Comparison of ENCODE assay signal across 8 cellular contexts in genomic region chr17:75515523-75516254, GRCh38. TPM values are rescaled to one million over a fixed set of nuclear protein-coding genes. Genes with fewer than 3 reads are reported as not detected.
DNase-seq lines count a peak whose midpoint lies in the region; ATAC-seq and TF ChIP-seq lines count a peak whose summit lies in the region.

A gene with protein sequence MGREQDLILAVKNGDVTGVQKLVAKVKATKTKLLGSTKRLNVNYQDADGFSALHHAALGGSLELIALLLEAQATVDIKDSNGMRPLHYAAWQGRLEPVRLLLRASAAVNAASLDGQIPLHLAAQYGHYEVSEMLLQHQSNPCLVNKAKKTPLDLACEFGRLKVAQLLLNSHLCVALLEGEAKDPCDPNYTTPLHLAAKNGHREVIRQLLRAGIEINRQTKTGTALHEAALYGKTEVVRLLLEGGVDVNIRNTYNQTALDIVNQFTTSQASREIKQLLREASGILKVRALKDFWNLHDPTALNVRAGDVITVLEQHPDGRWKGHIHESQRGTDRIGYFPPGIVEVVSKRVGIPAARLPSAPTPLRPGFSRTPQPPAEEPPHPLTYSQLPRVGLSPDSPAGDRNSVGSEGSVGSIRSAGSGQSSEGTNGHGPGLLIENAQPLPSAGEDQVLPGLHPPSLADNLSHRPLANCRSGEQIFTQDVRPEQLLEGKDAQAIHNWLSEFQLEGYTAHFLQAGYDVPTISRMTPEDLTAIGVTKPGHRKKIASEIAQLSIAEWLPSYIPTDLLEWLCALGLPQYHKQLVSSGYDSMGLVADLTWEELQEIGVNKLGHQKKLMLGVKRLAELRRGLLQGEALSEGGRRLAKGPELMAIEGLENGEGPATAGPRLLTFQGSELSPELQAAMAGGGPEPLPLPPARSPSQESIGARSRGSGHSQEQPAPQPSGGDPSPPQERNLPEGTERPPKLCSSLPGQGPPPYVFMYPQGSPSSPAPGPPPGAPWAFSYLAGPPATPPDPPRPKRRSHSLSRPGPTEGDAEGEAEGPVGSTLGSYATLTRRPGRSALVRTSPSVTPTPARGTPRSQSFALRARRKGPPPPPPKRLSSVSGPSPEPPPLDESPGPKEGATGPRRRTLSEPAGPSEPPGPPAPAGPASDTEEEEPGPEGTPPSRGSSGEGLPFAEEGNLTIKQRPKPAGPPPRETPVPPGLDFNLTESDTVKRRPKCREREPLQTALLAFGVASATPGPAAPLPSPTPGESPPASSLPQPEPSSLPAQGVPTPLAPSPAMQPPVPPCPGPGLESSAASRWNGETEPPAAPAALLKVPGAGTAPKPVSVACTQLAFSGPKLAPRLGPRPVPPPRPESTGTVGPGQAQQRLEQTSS (N-terminal part only) (minus strand): TSS chr17:75515537. CDS start chr17:75513804, 1,733 bp downstream.

- peak; percentile 49 to 71 (median 62) for DNase-seq in CD4-positive, alpha-beta T cell
- DNase-seq in GM20000 (ENCODE audit: low spot score): peak; percentile 97
- peak in 68 of 76 experiments; percentile 0 to 87 (median 62) for DNase-seq in HUDEP-2 (lab: John Stamatoyannopoulos, UW; ENCODE audit: unreplicated experiment in 76 of 76)
- DNase-seq in NOMO-1 treated with DMSO at 0.1 percent for 48 hours (lab: John Stamatoyannopoulos, UW; ENCODE audit: unreplicated experiment): peak; percentile 61
- DNase-seq in activated CD8-positive, alpha-beta memory T cell treated with anti-CD3 and anti-CD28 coated beads, Interleukin-2, amount 50 U/mL, for 48 hours: peak; percentile 94
- peak; percentile 98 for DNase-seq in endothelial cell (ENCODE audit: low spot score)
- DNase-seq in mesothelial cell of epicardium (ENCODE audit: low spot score in 2 of 2, unreplicated experiment in 2 of 2): peak; percentile 93 to 98
- DNase-seq in stimulated activated CD8-positive, alpha-beta memory T cell treated with anti-CD3 and anti-CD28 coated beads, Interleukin-15, amount 100 ng/mL, for 1 hour (ENCODE audit: low read depth): peak; percentile 49

- H3K27ac ChIP-seq in CD4-positive, alpha-beta T cell (ENCODE audit: low read depth, low read length): no peak within 1 kb of the TSS

- peaks cover 27% of the 10 kb centered on the region for H3K4me1 Mint-ChIP-seq in CD4-positive, alpha-beta T cell (ENCODE audit: low read depth)
- H3K4me1 Mint-ChIP-seq in endothelial cell (ENCODE audit: unreplicated experiment) (peaks cover 25% of the 10 kb centered on the region), mesothelial cell of epicardium (peaks cover 37% of the 10 kb centered on the region)

- ATAC-seq in CD4-positive, alpha-beta T cell (ENCODE audit: poor library complexity): peak; percentile 52

- TF ChIP-seq CTCF in CD4-positive, alpha-beta T cell (IDR thresholded peaks at IDR 0.05): peak; percentile 88
- TF ChIP-seq CTCF in GM20000 (IDR thresholded peaks at IDR 0.05; ENCODE audit: extremely low read depth, missing control alignments): peak; percentile 94
- peak; percentile 97 for TF ChIP-seq CTCF in endothelial cell (IDR thresholded peaks at IDR 0.05; ENCODE audit: unreplicated experiment)
- TF ChIP-seq CTCF in mesothelial cell of epicardium (IDR thresholded peaks at IDR 0.05; ENCODE audit: unreplicated experiment): peak; percentile 97

- H3K27ac Mint-ChIP-seq in CD4-positive, alpha-beta T cell: peak within 1 kb of the TSS; percentile 47
- no peak within 1 kb of the TSS for H3K27ac Mint-ChIP-seq in endothelial cell (ENCODE audit: unreplicated experiment)
- H3K27ac Mint-ChIP-seq in mesothelial cell of epicardium: peak within 1 kb of the TSS; percentile 89

- intact Hi-C loops in CD4-positive, alpha-beta T cell (cut with DNase I, micrococcal nuclease): loop anchor here (1.0 to 2.0 kb wide), 8 partner anchors 10 to 227 kb away; partner anchors contain the start of genes GRB2 (in 1 of the 2), LLGL2 (in 1 of the 2), SLC25A19 (in 1 of the 2) and TMEM94 (in 1 of the 2)

- peaks cover 24% of the 10 kb centered on the region for H3K36me3 Mint-ChIP-seq in CD4-positive, alpha-beta T cell (ENCODE audit: low read depth)
- H3K36me3 Mint-ChIP-seq in endothelial cell (ENCODE audit: low read depth, unreplicated experiment) (peaks cover 11% of the 10 kb centered on the region), mesothelial cell of epicardium (peaks cover 5% of the 10 kb centered on the region)

- no peaks in the 10 kb centered on the region for H3K9me3 Mint-ChIP-seq in CD4-positive, alpha-beta T cell
- H3K9me3 Mint-ChIP-seq in endothelial cell (ENCODE audit: unreplicated experiment): no peaks in the 10 kb centered on the region
- no peaks in the 10 kb centered on the region for H3K9me3 Mint-ChIP-seq in mesothelial cell of epicardium

- POLR2A ChIA-PET in CD4-positive, alpha-beta T cell (lab: Charles Lee): interaction anchor here (0.6 to 3.1 kb wide), 19 partner anchors 10 to 340 kb away, joined by 3 to 57 read pairs (median 7); partner anchors contain the start of genes GGA3, GRB2, LLGL2 and MIF4GD

- CTCF ChIA-PET in CD4-positive, alpha-beta T cell (lab: Charles Lee): interaction anchor here (0.8 to 2.1 kb wide), 9 partner anchors 9 to 246 kb away, joined by 3 to 26 read pairs (median 4); partner anchors contain the start of genes GRB2, LLGL2, MIF4GD and SLC25A19

- H3K4me3 Mint-ChIP-seq in CD4-positive, alpha-beta T cell: peak within 1 kb of the TSS; percentile 86
- peak within 1 kb of the TSS; percentile 90 for H3K4me3 Mint-ChIP-seq in endothelial cell (ENCODE audit: unreplicated experiment)
- H3K4me3 Mint-ChIP-seq in mesothelial cell of epicardium: peak within 1 kb of the TSS; percentile 84

- no peaks in the 10 kb centered on the region for H3K27me3 Mint-ChIP-seq in CD4-positive, alpha-beta T cell
- peaks cover 8% of the 10 kb centered on the region for H3K27me3 Mint-ChIP-seq in endothelial cell (ENCODE audit: unreplicated experiment)
- no peaks in the 10 kb centered on the region for H3K27me3 Mint-ChIP-seq in mesothelial cell of epicardium (ENCODE audit: low read depth)

- no peaks in the 10 kb centered on the region for H3K9me3 ChIP-seq in CD4-positive, alpha-beta T cell (ENCODE audit: control insufficient read depth, low read length)

- H3K27me3 ChIP-seq in CD4-positive, alpha-beta T cell (ENCODE audit: control insufficient read depth, insufficient read depth, low read length): peaks cover 10% of the 10 kb centered on the region

RNA-seq across cellular contexts. Expression of the gene that starts here (rescaled TPM):
- under 1 TPM; 0.17 to 0.25 TPM for total RNA-seq in CD4-positive, alpha-beta T cell
- total RNA-seq in endothelial cell (ENCODE audit: unreplicated experiment): 47.8 TPM
- 37.4 to 39.2 TPM (median 37.4 TPM) in 3 replicates for total RNA-seq in mesothelial cell of epicardium

Comparison
In these comparisons a context has a peak if more than half of its experiments do, and no peak if none do; other contexts are left out.
1. RNA of the gene that starts here (total RNA-seq): 47.8 TPM in endothelial cell (single experiment) and 37.4 to 39.2 TPM in mesothelial cell of epicardium; 0.17 to 0.25 TPM in CD4-positive, alpha-beta T cell; every median in the first group is over 10 times any median in the second.
2. Peak in DNase-seq and ATAC-seq in CD4-positive, alpha-beta T cell; RNA of the gene not detected or under 1 TPM.
3. Peak in every context shown above with its lines, with median percentiles within 50 percentile points of each other: DNase-seq, H3K4me3 Mint-ChIP-seq and CTCF ChIP-seq.